ENCODE assay signal across 1 cellular context in genomic region chr7:44149571-44150465, GRCh38.
TF ChIP-seq lines count a peak whose summit lies in the region.

No MANE protein-coding gene starts in this region.

TF ChIP-seq in H1, 55 proteins besides CTCF, POLR2A, EP300 and RAD21:
- TF ChIP-seq SP4 (IDR thresholded peaks at IDR 0.05; ENCODE audit: low read length) = no peak
- TF ChIP-seq MAFK (IDR thresholded peaks at IDR 0.05; ENCODE audit: low read depth, low read length) = no peak
- no peak for TF ChIP-seq CHD2 (IDR thresholded peaks at IDR 0.05; ENCODE audit: low read length)
- TF ChIP-seq RXRA (IDR thresholded peaks at IDR 0.05; ENCODE audit: insufficient read depth, low read depth, low read length) = no peak
- TF ChIP-seq RFX5 (IDR thresholded peaks at IDR 0.05; ENCODE audit: borderline replicate concordance, low read depth, low read length) = 0 out of 2 replicates have a peak, but pooled peaks have one; percentile 46
- TF ChIP-seq ATF3 (IDR thresholded peaks at IDR 0.05; ENCODE audit: insufficient read depth, low read depth, low read length) = no peak
